Comparison of ENCODE assay signal across 23 cellular contexts in the genomic region with DNA sequence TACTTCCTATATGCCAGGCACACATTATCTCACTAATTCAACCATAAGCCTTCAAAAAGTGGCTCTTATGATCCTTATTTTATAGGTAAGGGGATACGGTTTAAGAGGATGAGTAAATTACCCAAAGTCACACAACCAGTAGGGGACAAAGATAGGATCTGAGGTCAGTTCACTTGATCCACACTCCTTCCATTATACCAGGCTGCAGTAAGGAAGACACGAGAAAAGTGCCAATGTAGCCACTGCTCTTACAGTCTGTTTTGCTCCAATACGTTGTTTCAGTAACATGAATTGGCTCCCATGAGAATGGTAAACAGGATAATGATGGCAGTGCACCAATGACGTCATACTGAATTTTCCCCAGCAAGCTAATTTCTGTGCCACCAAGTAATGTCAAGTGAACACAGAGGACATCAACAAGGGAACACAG. TPM values are rescaled to one million over a fixed set of nuclear protein-coding genes. Genes with fewer than 3 reads are reported as not detected.
DNase-seq lines count a peak whose midpoint lies in the region; ATAC-seq and TF ChIP-seq lines count a peak whose summit lies in the region.
"Had no signal": no experiment of that assay in that cellular context is flagged by ENCODE, and none has a peak within 500 bp of the region (broad histone marks: within the 10 kb centered on the region; RNA-seq: fewer than 3 reads in every experiment).

No MANE protein-coding gene starts in this region.

- H3K27ac ChIP-seq in BLaER1 (peak overlapping the region; percentile 57), mesodermal cell (ENCODE audit: low read depth, low read length, severe bottlenecking) (peak overlapping the region; percentile 20), WERI-Rb-1 (no peak overlapping the region)
- no peak overlapping the region for H3K27ac ChIP-seq in CD8-positive, alpha-beta T cell (ENCODE audit: low read depth, low read length)
- H3K27ac ChIP-seq: HL-60 had no signal

- no peak for TF ChIP-seq CTCF in CD8-positive, alpha-beta T cell (IDR thresholded peaks at IDR 0.05)
- TF ChIP-seq CTCF in activated B cell treated with CpG ODN at 0.5 μM for 24 hours (IDR thresholded peaks at IDR 0.05), result no peak
- no peak for TF ChIP-seq CTCF in WERI-Rb-1 (IDR thresholded peaks at IDR 0.05; ENCODE audit: low read depth, low read length)

- peak overlapping the region; percentile 64 for H3K4me2 ChIP-seq in BLaER1

- H3K27me3 ChIP-seq in BLaER1 (no peaks in the 10 kb centered on the region), WERI-Rb-1 (ENCODE audit: insufficient read depth, low read depth, severe bottlenecking) (no peaks in the 10 kb centered on the region)
- no peaks in the 10 kb centered on the region for H3K27me3 ChIP-seq in CD8-positive, alpha-beta T cell (ENCODE audit: insufficient read depth, low read length)
- H3K27me3 ChIP-seq: dorsolateral prefrontal cortex, MG63 had no signal

- no peak for ATAC-seq in CD8-positive, alpha-beta T cell
- ATAC-seq in activated B cell treated with CpG ODN at 0.5 μM for 24 hours (ENCODE audit: low read depth) (no peak), HG02938 (IDR thresholded peaks at IDR 0.05; ENCODE audit: unreplicated experiment) (no peak), sciatic nerve (no peak)
- ATAC-seq: activated CD8-positive, alpha-beta memory T cell treated with anti-CD3 and anti-CD28 coated beads, Interleukin-2, amount 10 ng/mL, durations not matched to agents 7 days and 5 days; mucosa of descending colon had no signal

- H3K4me1 ChIP-seq in BLaER1 (peaks cover 40% of the 10 kb centered on the region), mesodermal cell (ENCODE audit: control insufficient read depth, insufficient read depth, low read length, poor library complexity, severe bottlenecking) (peaks cover 41% of the 10 kb centered on the region)
- H3K4me1 ChIP-seq in CD8-positive, alpha-beta T cell (ENCODE audit: insufficient read depth, low read length), result no peaks in the 10 kb centered on the region

- no peaks in the 10 kb centered on the region for H3K9me3 Mint-ChIP-seq in CD8-positive, alpha-beta T cell
- H3K9me3 Mint-ChIP-seq in activated B cell treated with CpG ODN at 0.5 μM for 24 hours, result no peaks in the 10 kb centered on the region
- H3K9me3 Mint-ChIP-seq: IgD-negative memory B cell had no signal

- no peak overlapping the region for H3K4me3 ChIP-seq in BLaER1
- H3K4me3 ChIP-seq in CD8-positive, alpha-beta T cell (ENCODE audit: low read depth, low read length), result no peak overlapping the region
- no peak overlapping the region for H3K4me3 ChIP-seq in mesodermal cell (ENCODE audit: extremely low read depth, insufficient read depth, low read length, poor library complexity, severe bottlenecking)
- no peak overlapping the region for H3K4me3 ChIP-seq in WERI-Rb-1 (ENCODE audit: low read depth, low read length)
- H3K4me3 ChIP-seq: dorsolateral prefrontal cortex, MG63, mucosa of descending colon, thoracic aorta had no signal

- CTCF ChIA-PET in CD8-positive, alpha-beta T cell (lab: Charles Lee), result interaction anchor here (1.5 kb wide), 1 partner anchor 606 kb away, joined by 5 read pairs; no protein-coding TSS in a partner anchor
- CTCF ChIA-PET in activated B cell treated with CpG ODN at 0.5 μM for 24 hours (lab: Charles Lee), result no interaction called here

- H3K36me3 Mint-ChIP-seq in CD8-positive, alpha-beta T cell, result peaks cover 64% of the 10 kb centered on the region
- peaks cover 60% of the 10 kb centered on the region for H3K36me3 Mint-ChIP-seq in activated B cell treated with CpG ODN at 0.5 μM for 24 hours (ENCODE audit: low read depth)

- 78 to 100% methylated on average over 2 of the region's 4 CpGs for WGBS in mesodermal cell (ENCODE audit: insufficient coverage in 2 of 2), 2 experiments

- no peak overlapping the region for H3K4me3 Mint-ChIP-seq in CD8-positive, alpha-beta T cell
- no peak overlapping the region for H3K4me3 Mint-ChIP-seq in activated B cell treated with CpG ODN at 0.5 μM for 24 hours
- H3K4me3 Mint-ChIP-seq: activated CD8-positive, alpha-beta memory T cell treated with anti-CD3 and anti-CD28 coated beads, Interleukin-2, amount 10 ng/mL, durations not matched to agents 7 days and 5 days; IgD-negative memory B cell had no signal

- peak overlapping the region; percentile 66 for H3K27ac Mint-ChIP-seq in CD8-positive, alpha-beta T cell
- H3K27ac Mint-ChIP-seq in activated B cell treated with CpG ODN at 0.5 μM for 24 hours, result peak overlapping the region; percentile 42
- H3K27ac Mint-ChIP-seq: activated CD8-positive, alpha-beta memory T cell treated with anti-CD3 and anti-CD28 coated beads, Interleukin-2, amount 10 ng/mL, durations not matched to agents 7 days and 5 days had no signal

- H4K20me1 ChIP-seq in BLaER1, result peaks cover 14% of the 10 kb centered on the region; the same call in 1 of the 2 replicates

- DNase-seq in CD8-positive, alpha-beta T cell, result no peak
- DNase-seq in activated B cell treated with CpG ODN at 0.5 μM for 24 hours (no peak), sciatic nerve (ENCODE audit: low spot score) (no peak), WERI-Rb-1 (no peak)
- DNase-seq: activated CD8-positive, alpha-beta memory T cell treated with anti-CD3 and anti-CD28 coated beads, Interleukin-2, amount 10 ng/mL, durations not matched to agents 7 days and 5 days; activated effector memory CD4-positive, alpha-beta T cell treated with Interleukin-2 at 50 U/mL for 16 hours; caudate nucleus; dorsolateral prefrontal cortex; GDM1; MG63; mucosa of descending colon; NCI-H146; NCI-H446; stimulated activated CD4-positive, alpha-beta T cell treated with anti-CD3 and anti-CD28 coated beads, Interleukin-15, amount 100 ng/mL, for 24 hours; T1000 had no signal

- peaks cover 12% of the 10 kb centered on the region for H3K4me1 Mint-ChIP-seq in CD8-positive, alpha-beta T cell (ENCODE audit: low read depth)
- H3K4me1 Mint-ChIP-seq in activated B cell treated with CpG ODN at 0.5 μM for 24 hours, result no peaks in the 10 kb centered on the region

- H3K36me3 ChIP-seq in BLaER1, result peaks cover 48% of the 10 kb centered on the region
- peaks cover 15% of the 10 kb centered on the region for H3K36me3 ChIP-seq in CD8-positive, alpha-beta T cell (ENCODE audit: insufficient read depth, low read length)
- peaks cover 49% of the 10 kb centered on the region for H3K36me3 ChIP-seq in mesodermal cell (ENCODE audit: control insufficient read depth, insufficient read depth, low read length)
- H3K36me3 ChIP-seq in WERI-Rb-1, result peaks cover 35% of the 10 kb centered on the region
- H3K36me3 ChIP-seq: thoracic aorta had no signal

- no peaks in the 10 kb centered on the region for H3K27me3 Mint-ChIP-seq in CD8-positive, alpha-beta T cell (ENCODE audit: low read depth)
- H3K27me3 Mint-ChIP-seq in activated B cell treated with CpG ODN at 0.5 μM for 24 hours, result no peaks in the 10 kb centered on the region
- H3K27me3 Mint-ChIP-seq: activated CD8-positive, alpha-beta memory T cell treated with anti-CD3 and anti-CD28 coated beads, Interleukin-2, amount 10 ng/mL, durations not matched to agents 7 days and 5 days; IgD-negative memory B cell had no signal

- POLR2A ChIA-PET in CD8-positive, alpha-beta T cell (lab: Charles Lee), result no interaction called here
- POLR2A ChIA-PET in activated B cell treated with CpG ODN at 0.5 μM for 24 hours (lab: Charles Lee), result no interaction called here

- H3K9me3 ChIP-seq in BLaER1 (no peaks in the 10 kb centered on the region), mesodermal cell (ENCODE audit: control insufficient read depth, low read length) (no peaks in the 10 kb centered on the region), WERI-Rb-1 (ENCODE audit: severe bottlenecking) (no peaks in the 10 kb centered on the region)
- H3K9me3 ChIP-seq in CD8-positive, alpha-beta T cell (ENCODE audit: low read length), result no peaks in the 10 kb centered on the region
- H3K9me3 ChIP-seq: MG63, mucosa of descending colon, thoracic aorta had no signal

- intact Hi-C loops in CD8-positive, alpha-beta T cell (cut with DNase I, micrococcal nuclease), result loop anchor here in 1 of 2 experiments (10.0 kb wide), 2 partner anchors 275 to 285 kb away; a partner anchor contains a TSS
- intact Hi-C loops in activated B cell treated with CpG ODN at 0.5 μM for 24 hours (cut with micrococcal nuclease) (no loop called here), sciatic nerve (cut with DNase I) (no loop called here)

- peak overlapping the region; percentile 17; the same call in 1 of the 2 replicates for H3K9ac ChIP-seq in BLaER1

RNA-seq across cellular contexts. Expression of a gene that starts 15.4 kb away (rescaled TPM):
- not detected for total RNA-seq in CD8-positive, alpha-beta T cell
- total RNA-seq in activated B cell treated with CpG ODN at 0.5 μM for 24 hours (not detected in 2 replicates), sciatic nerve (not detected)
- not detected for polyA plus RNA-seq in mesodermal cell (2013, experiment 1 of 2)
- polyA plus RNA-seq in mesodermal cell (2013, experiment 2 of 2), result not detected
- total RNA-seq: activated CD8-positive, alpha-beta memory T cell treated with anti-CD3 and anti-CD28 coated beads, Interleukin-2, amount 10 ng/mL, durations not matched to agents 7 days and 5 days; dorsolateral prefrontal cortex; omental fat pad; thoracic aorta had no signal
- polyA plus RNA-seq: esophagus, IgD-negative memory B cell had no signal

RNA-seq across cellular contexts. Expression of a gene that starts 26.7 kb away (rescaled TPM):
- not detected for total RNA-seq in CD8-positive, alpha-beta T cell
- total RNA-seq in activated B cell treated with CpG ODN at 0.5 μM for 24 hours (not detected in 2 replicates), sciatic nerve (not detected)
- not detected for polyA plus RNA-seq in mesodermal cell (2013, experiment 1 of 2)
- polyA plus RNA-seq in mesodermal cell (2013, experiment 2 of 2), result not detected
- total RNA-seq: activated CD8-positive, alpha-beta memory T cell treated with anti-CD3 and anti-CD28 coated beads, Interleukin-2, amount 10 ng/mL, durations not matched to agents 7 days and 5 days; dorsolateral prefrontal cortex; omental fat pad; thoracic aorta had no signal
- polyA plus RNA-seq: esophagus, IgD-negative memory B cell had no signal

Comparison
In these comparisons a context has a peak if more than half of its experiments do, and no peak if none do; other contexts are left out.
1. H3K27ac ChIP-seq: peak in BLaER1 (single experiment) and mesodermal cell (single experiment); none in CD8-positive, alpha-beta T cell (single experiment) and WERI-Rb-1 (single experiment).